ENCODE assay signal across 8 cellular contexts in genomic region chr2:24793752-24794477, GRCh38. TPM values are rescaled to one million over a fixed set of nuclear protein-coding genes. Genes with fewer than 3 reads are reported as not detected.
A peak's percentile ranks its signal among the peaks of the same experiment; 100 is the strongest.
DNase-seq lines count a peak whose midpoint lies in the region; ATAC-seq, FAIRE-seq and TF ChIP-seq lines count a peak whose summit lies in the region.

No MANE protein-coding gene starts in this region.

- no peaks in the 10 kb centered on the region for H3K27me3 ChIP-seq in endothelial cell of umbilical vein (ENCODE audit: control insufficient read depth in 2 of 2, insufficient read depth in 2 of 2, low read length in 2 of 2)
- H3K27me3 ChIP-seq in neural cell (ENCODE audit: insufficient read depth, low read depth, low read length), result no peaks in the 10 kb centered on the region

- TF ChIP-seq RAD21 in neural cell (conservative IDR thresholded peaks at IDR 0.05), result no peak

- H3K79me2 ChIP-seq in endothelial cell of umbilical vein (ENCODE audit: control insufficient read depth, insufficient read depth, low read length) (peaks cover 52% of the 10 kb centered on the region), neural cell (replicated peaks; ENCODE audit: insufficient read depth, low read length) (peaks cover 27% of the 10 kb centered on the region)

- TF ChIP-seq CTCF in endothelial cell of umbilical vein (IDR thresholded peaks at IDR 0.05; ENCODE audit: extremely low read depth in 1 of 2, insufficient read depth in 1 of 2, low read depth in 1 of 2, low read length in 2 of 2) (no peak), neural cell (IDR thresholded peaks at IDR 0.05; ENCODE audit: poor library complexity, severe bottlenecking) (no peak)

- H2AFZ ChIP-seq in endothelial cell of umbilical vein (ENCODE audit: low read depth, low read length) (peak overlapping the region; percentile 75), neural cell (ENCODE audit: low read depth, low read length) (peak overlapping the region; percentile 19)

- peaks cover 20% of the 10 kb centered on the region for H3K4me1 ChIP-seq in endothelial cell of umbilical vein (ENCODE audit: control insufficient read depth, extremely low read depth, insufficient read depth, low read length)

- no peaks in the 10 kb centered on the region for H3K9me3 ChIP-seq in endothelial cell of umbilical vein (replicated peaks; ENCODE audit: control insufficient read depth, insufficient read depth, low read length)
- H3K9me3 ChIP-seq in neural cell (ENCODE audit: low read length), result no peaks in the 10 kb centered on the region

- in situ Hi-C loops in SK-MEL-5 (cut with HindIII; ENCODE audit: low pct_unique_long_range_greater_than_20kb, low sequenced_read_pairs), result no loop called here

- TSS peak; percentile 59 for BruUV-seq in endothelial cell of umbilical vein (replicated peaks; lab: Mats Ljungman, UMichigan)

- H3K4me2 ChIP-seq in endothelial cell of umbilical vein (ENCODE audit: insufficient read depth, low read length) (peak overlapping the region; percentile 98), neural cell (ENCODE audit: low read length) (peak overlapping the region; percentile 53)

- peak overlapping the region; percentile 81 for H3K27ac ChIP-seq in endothelial cell of umbilical vein (ENCODE audit: insufficient read depth, low read depth, low read length)
- peak overlapping the region; percentile 14 for H3K27ac ChIP-seq in neural cell (ENCODE audit: low read length)

- no peak for TF ChIP-seq EP300 in neural cell (conservative IDR thresholded peaks at IDR 0.05; ENCODE audit: poor library complexity, severe bottlenecking)

- FAIRE-seq in endothelial cell of umbilical vein (lab: Jason Lieb, UNC), result peak; percentile 67

- H3K36me3 ChIP-seq in endothelial cell of umbilical vein (ENCODE audit: control insufficient read depth in 2 of 2, extremely low read depth in 1 of 2, insufficient read depth in 2 of 2, low read length in 2 of 2), result no peaks in the 10 kb centered on the region
- H3K36me3 ChIP-seq in neural cell (ENCODE audit: insufficient read depth, low read length), result no peaks in the 10 kb centered on the region

- no peaks in the 10 kb centered on the region for H3K9me2 ChIP-seq in neural cell (ENCODE audit: insufficient read depth, low read length)

- no peak for TF ChIP-seq POLR2A in endothelial cell of umbilical vein (IDR thresholded peaks at IDR 0.05; ENCODE audit: low read depth, low read length)

- CTCF ChIA-PET in endothelial cell of umbilical vein (lab: Charles Lee), result interaction anchor here (0.9 to 2.0 kb wide), 10 partner anchors 11 to 383 kb away, joined by 3 to 18 read pairs (median 3); no protein-coding TSS in a partner anchor

- peak; percentile 53 for DNase-seq in DMS 273 treated with DMSO at 0.1 percent for 48 hours (lab: John Stamatoyannopoulos, UW)
- DNase-seq in SK-MEL-5 (ENCODE audit: low read depth, low spot score), result peak; percentile 49
- DNase-seq in endothelial cell of umbilical vein (ENCODE audit: low read depth, low spot score), result peak; percentile 68
- no peak for DNase-seq in cerebellar nuclear complex (lab: John Stamatoyannopoulos, UW)
- DNase-seq in epidermal melanocyte (ENCODE audit: insufficient read length, low spot score), result no peak
- no peak for DNase-seq in globus pallidus (ENCODE audit: low spot score)

- POLR2A ChIA-PET in endothelial cell of umbilical vein (lab: Charles Lee), result interaction anchor here (1.2 kb wide), 1 partner anchor 17 kb away, joined by 4 read pairs; no protein-coding TSS in a partner anchor

- peak overlapping the region; percentile 57 to 82 (median 61) for H3K4me3 ChIP-seq in endothelial cell of umbilical vein (replicated peaks in 1 of 3; ENCODE audit: insufficient read depth in 1 of 3, low read depth in 1 of 3, low read length in 3 of 3)
- peak overlapping the region; percentile 88 for H3K4me3 ChIP-seq in neural cell (ENCODE audit: low read length)

- no peaks in the 10 kb centered on the region for H4K20me1 ChIP-seq in endothelial cell of umbilical vein (replicated peaks; ENCODE audit: control insufficient read depth, extremely low read depth, insufficient read depth, low read length)
- no peaks in the 10 kb centered on the region for H4K20me1 ChIP-seq in neural cell (ENCODE audit: insufficient read depth)

- ATAC-seq in HG03520 (IDR thresholded peaks at IDR 0.05; ENCODE audit: unreplicated experiment), result peak; percentile 1

- no peaks in the 10 kb centered on the region for H3K9me1 ChIP-seq in endothelial cell of umbilical vein (replicated peaks; ENCODE audit: control insufficient read depth, extremely low read depth, insufficient read depth, low read length)

- intact Hi-C loops in endothelial cell of umbilical vein (cut with micrococcal nuclease), result loop anchor here (1.0 to 5.0 kb wide), 7 partner anchors 15 to 373 kb away; partner anchors contain the start of gene NCOA1

- dilution Hi-C loops in endothelial cell of umbilical vein (cut with MboI; ENCODE audit: extremely low pct_ligation_motif_present, low sequenced_read_pairs), result no loop called here

- H3F3A ChIP-seq in neural cell (ENCODE audit: insufficient read depth, low read length, poor library complexity, severe bottlenecking), result no peaks in the 10 kb centered on the region

- peak overlapping the region; percentile 92 for H3K9ac ChIP-seq in endothelial cell of umbilical vein (replicated peaks; ENCODE audit: extremely low read depth, insufficient read depth, low read length)
- H3K9ac ChIP-seq in neural cell (ENCODE audit: low read length), result peak overlapping the region; percentile 96

TF ChIP-seq in endothelial cell of umbilical vein, 7 proteins besides CTCF, POLR2A, EP300 and RAD21:
- TF ChIP-seq FOS (IDR thresholded peaks at IDR 0.05; ENCODE audit: borderline replicate concordance, insufficient read depth, low read length) (no peak), POLR2AphosphoS5 (IDR thresholded peaks at IDR 0.05; ENCODE audit: insufficient read depth, low read depth, low read length) (no peak), MYC (IDR thresholded peaks at IDR 0.05; ENCODE audit: low read depth, low read length) (no peak), JUN (IDR thresholded peaks at IDR 0.05; ENCODE audit: borderline replicate concordance, insufficient read depth, insufficient read length, low read depth) (no peak), GATA2 (IDR thresholded peaks at IDR 0.05; ENCODE audit: insufficient read depth, insufficient read length, low read depth, low read length) (no peak), MAX (IDR thresholded peaks at IDR 0.05; ENCODE audit: insufficient read depth, insufficient read length) (no peak), EZH2 (IDR thresholded peaks at IDR 0.05; ENCODE audit: borderline replicate concordance, low read depth, low read length, severe bottlenecking) (no peak)

TF ChIP-seq in neural cell, 6 proteins besides CTCF, POLR2A, EP300 and RAD21 (continues in another document):
- TF ChIP-seq POLR2AphosphoS5 (IDR thresholded peaks at IDR 0.05) (no peak), TAF1 (IDR thresholded peaks at IDR 0.05; ENCODE audit: low read depth) (no peak), MXI1 (conservative IDR thresholded peaks at IDR 0.05; ENCODE audit: poor library complexity, severe bottlenecking) (no peak), SMC3 (conservative IDR thresholded peaks at IDR 0.05; ENCODE audit: poor library complexity) (no peak)

RNA-seq across cellular contexts. Expression of gene CENPO, which starts 0.7 kb away (rescaled TPM):
- 20.5 and 24.5 TPM in 2 replicates for total RNA-seq in SK-MEL-5 (2014; rRNA removed; shearing (Covaris generic))
- polyA plus RNA-seq in SK-MEL-5 (2015; cell fraction: cytosol; rRNA removed), result 18.7 and 23.6 TPM in 2 replicates
- polyA plus RNA-seq in SK-MEL-5 (2015; cell fraction: nucleus; rRNA removed), result 46.6 and 55.6 TPM in 2 replicates
- total RNA-seq in endothelial cell of umbilical vein, result 42.2 and 45.3 TPM in 2 replicates
- polyA plus RNA-seq in endothelial cell of umbilical vein, result 25.4 and 26.8 TPM in 2 replicates
- 27.1 and 29.8 TPM in 2 replicates for polyA plus RNA-seq in endothelial cell of umbilical vein (2011; cell fraction: cytosol; rRNA removed)
- 58.5 and 73.9 TPM in 2 replicates for polyA plus RNA-seq in endothelial cell of umbilical vein (2011; cell fraction: nucleus; rRNA removed)
- 18.1 and 31.8 TPM in 2 replicates for polyA plus RNA-seq in endothelial cell of umbilical vein (2012)
- 37.4 and 43.3 TPM in 2 replicates for polyA minus RNA-seq in endothelial cell of umbilical vein
- polyA minus RNA-seq in endothelial cell of umbilical vein (2011; cell fraction: cytosol; rRNA and poly(A)+ RNA removed), result 20.9 TPM
- 42.1 and 58.1 TPM in 2 replicates for polyA minus RNA-seq in endothelial cell of umbilical vein (2011; cell fraction: nucleus; rRNA and poly(A)+ RNA removed)
- polyA plus RNA-seq in neural cell, result 4.4 and 4.6 TPM in 2 replicates
- 12.6 and 13.4 TPM in 2 replicates for polyA minus RNA-seq in neural cell

RNA-seq across cellular contexts. Expression of gene PTRHD1, which starts 0.7 kb away (rescaled TPM):
- 57.6 and 61.2 TPM in 2 replicates for total RNA-seq in SK-MEL-5 (2014; rRNA removed; shearing (Covaris generic))
- 40.4 and 64.3 TPM in 2 replicates for polyA plus RNA-seq in SK-MEL-5 (2015; cell fraction: cytosol; rRNA removed)
- 5.5 and 11.6 TPM in 2 replicates for polyA plus RNA-seq in SK-MEL-5 (2015; cell fraction: nucleus; rRNA removed)
- total RNA-seq in endothelial cell of umbilical vein, result 35.6 and 41.1 TPM in 2 replicates
- polyA plus RNA-seq in endothelial cell of umbilical vein (68.8 and 86.6 TPM in 2 replicates), neural cell (27.4 and 33.6 TPM in 2 replicates)
- polyA plus RNA-seq in endothelial cell of umbilical vein (2011; cell fraction: cytosol; rRNA removed), result 64.3 and 64.5 TPM in 2 replicates
- 15.5 and 18.8 TPM in 2 replicates for polyA plus RNA-seq in endothelial cell of umbilical vein (2011; cell fraction: nucleus; rRNA removed)
- 55.3 and 56.8 TPM in 2 replicates for polyA plus RNA-seq in endothelial cell of umbilical vein (2012)
- polyA minus RNA-seq in endothelial cell of umbilical vein (28.8 and 30.4 TPM in 2 replicates), neural cell (17.8 and 18.0 TPM in 2 replicates)
- 23.8 TPM for polyA minus RNA-seq in endothelial cell of umbilical vein (2011; cell fraction: cytosol; rRNA and poly(A)+ RNA removed)
- 9.1 and 10.0 TPM in 2 replicates for polyA minus RNA-seq in endothelial cell of umbilical vein (2011; cell fraction: nucleus; rRNA and poly(A)+ RNA removed)

Comparison
In these comparisons a context has a peak if more than half of its experiments do, and no peak if none do; other contexts are left out.
1. DNase-seq: peak in DMS 273 treated with DMSO at 0.1 percent for 48 hours (single experiment), SK-MEL-5 (single experiment) and endothelial cell of umbilical vein (single experiment); none in cerebellar nuclear complex (0 of 2), epidermal melanocyte (single experiment) and globus pallidus (single experiment).